ENCODE assay signal across 8 cellular contexts in genomic region chr1:62407398-62408009, GRCh38. TPM values are rescaled to one million over a fixed set of nuclear protein-coding genes. Genes with fewer than 3 reads are reported as not detected.
A peak's percentile ranks its signal among the peaks of the same experiment; 100 is the strongest.
DNase-seq lines count a peak whose midpoint lies in the region; ATAC-seq and TF ChIP-seq lines count a peak whose summit lies in the region.

No MANE protein-coding gene starts in this region.

- DNase-seq in AG20443 (ENCODE audit: low spot score) (peak; percentile 63), NB4 (ENCODE audit: low read depth) (peak; percentile 57), fibroblast of peridontal ligament (ENCODE audit: extremely low read depth) (peak; percentile 77), osteoblast (ENCODE audit: insufficient read length, low spot score, missing footprints) (no peak)
- DNase-seq in activated naive CD4-positive, alpha-beta T cell treated with Interleukin-2 at 50 U/mL for 16 hours = no peak

- no peaks in the 10 kb centered on the region for H4K20me1 ChIP-seq in osteoblast (ENCODE audit: insufficient read depth, low read length)

- TF ChIP-seq POLR2A in NB4 (IDR thresholded peaks at IDR 0.05; ENCODE audit: extremely low read depth, insufficient read length) = no peak

- peak; percentile 46; the same call in 1 of the 2 replicates for TF ChIP-seq CTCF in GM12874 (IDR thresholded peaks at IDR 0.05; ENCODE audit: insufficient read depth, low read depth, low read length)
- peak; percentile 50 for TF ChIP-seq CTCF in NB4 (IDR thresholded peaks at IDR 0.05; ENCODE audit: low read depth, low read length)
- TF ChIP-seq CTCF in osteoblast (IDR thresholded peaks at IDR 0.05; ENCODE audit: extremely low read depth, low read depth, low read length) = peak; percentile 79

- no peaks in the 10 kb centered on the region for H3K4me1 ChIP-seq in osteoblast (ENCODE audit: insufficient read depth, low read length)

- no peak overlapping the region for H3K27ac ChIP-seq in osteoblast (ENCODE audit: low read depth, low read length)

- no peaks in the 10 kb centered on the region for H3K36me3 ChIP-seq in osteoblast (ENCODE audit: insufficient read depth, low read length)

- no peak overlapping the region for H2AFZ ChIP-seq in osteoblast (ENCODE audit: low read length)

- H3K4me3 ChIP-seq in NB4 (ENCODE audit: low read depth, low read length) (no peak overlapping the region), osteoblast (ENCODE audit: insufficient read depth, low read length) (no peak overlapping the region)

- ATAC-seq in SK-N-SH treated with all-trans-retinoic acid at 6 μM for 48 hours (peak; percentile 87), HG03469 (IDR thresholded peaks at IDR 0.05; ENCODE audit: unreplicated experiment) (no peak)

- no peak overlapping the region for H3K4me2 ChIP-seq in osteoblast (ENCODE audit: insufficient read depth, low read length)

- H3K79me2 ChIP-seq in osteoblast (ENCODE audit: insufficient read depth, low read length) = no peaks in the 10 kb centered on the region

- H3K27me3 ChIP-seq in osteoblast (ENCODE audit: insufficient read depth, low read length) = peaks cover 2% of the 10 kb centered on the region

- H3K9me3 ChIP-seq in osteoblast (ENCODE audit: low read depth, low read length) = no peaks in the 10 kb centered on the region

TF ChIP-seq in SK-N-SH treated with all-trans-retinoic acid at 6 μM for 48 hours, 23 proteins besides CTCF, POLR2A, EP300 and RAD21:
- TF ChIP-seq GLIS3 (CRISPR knock-in tag; IDR thresholded peaks at IDR 0.05) (no peak), TCF4 (CRISPR knock-in tag; IDR thresholded peaks at IDR 0.05; ENCODE audit: borderline replicate concordance) (no peak), BACH2 (CRISPR knock-in tag; IDR thresholded peaks at IDR 0.05; ENCODE audit: borderline replicate concordance) (no peak), ZNF8 (CRISPR knock-in tag; IDR thresholded peaks at IDR 0.05) (no peak), RARB (CRISPR knock-in tag; IDR thresholded peaks at IDR 0.05) (no peak)
TF ChIP-seq in SK-N-SH treated with all-trans-retinoic acid at 6 μM for 48 hours: peak in this region for 0.

RNA-seq across cellular contexts. Expression of gene USP1, which starts 29.3 kb away (rescaled TPM):
- 20.9 and 23.5 TPM in 2 replicates for total RNA-seq in osteoblast

Comparison
In these comparisons a context has a peak if more than half of its experiments do, and no peak if none do; other contexts are left out.
1. DNase-seq: peak in AG20443 (single experiment), NB4 (single experiment) and fibroblast of peridontal ligament (single experiment); none in osteoblast (single experiment) and activated naive CD4-positive, alpha-beta T cell treated with Interleukin-2 at 50 U/mL for 16 hours (single experiment).
2. Peak in every context shown above with its lines, with median percentiles within 50 percentile points of each other: CTCF ChIP-seq.